ENCODE assay signal across 1 cellular context in the genomic region with DNA sequence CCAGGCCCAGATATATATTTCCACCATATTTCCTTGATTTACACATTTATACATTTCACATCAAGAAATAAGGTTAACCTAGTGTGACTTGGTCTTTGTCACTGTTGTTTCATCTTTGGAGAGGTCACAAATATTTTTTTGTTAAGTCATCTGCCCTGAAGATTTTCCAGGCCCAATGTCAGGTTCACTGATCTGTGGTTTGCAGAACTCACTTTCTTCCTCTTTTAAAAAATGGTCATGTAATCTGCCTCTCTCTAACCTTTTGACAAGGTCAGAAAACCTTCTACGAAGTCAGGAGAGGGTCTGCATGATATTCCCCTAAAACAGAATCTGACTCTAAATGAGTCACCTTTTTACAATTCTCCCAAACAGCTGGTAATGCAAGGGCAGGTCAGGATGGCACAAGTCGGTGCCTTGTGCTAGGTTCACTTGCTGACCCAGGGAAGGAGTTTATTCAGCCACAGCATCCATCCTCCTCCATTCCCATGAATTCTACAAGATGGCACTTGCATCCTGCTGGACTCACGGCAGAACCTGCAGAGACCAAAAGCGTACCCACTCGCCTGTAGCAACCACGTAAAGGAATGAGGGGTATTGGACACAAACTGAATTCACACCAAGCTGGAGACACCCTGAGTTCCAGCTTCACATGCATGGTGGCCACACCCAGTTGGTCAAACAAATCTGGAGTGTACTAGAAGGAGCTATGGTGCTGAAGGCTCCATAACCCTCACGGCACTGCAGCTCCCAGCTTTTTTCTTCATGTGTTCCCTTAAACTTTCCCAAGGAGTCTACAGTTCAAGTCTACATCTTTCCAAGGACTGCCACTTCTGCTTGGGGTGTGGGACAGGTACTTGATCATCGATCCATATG.
TF ChIP-seq lines count a peak whose summit lies in the region.

No MANE protein-coding gene starts in this region.

TF ChIP-seq in K562, 482 proteins besides CTCF, POLR2A, EP300 and RAD21 (continued from another document and continues in another):
- TF ChIP-seq, protein P1, sequence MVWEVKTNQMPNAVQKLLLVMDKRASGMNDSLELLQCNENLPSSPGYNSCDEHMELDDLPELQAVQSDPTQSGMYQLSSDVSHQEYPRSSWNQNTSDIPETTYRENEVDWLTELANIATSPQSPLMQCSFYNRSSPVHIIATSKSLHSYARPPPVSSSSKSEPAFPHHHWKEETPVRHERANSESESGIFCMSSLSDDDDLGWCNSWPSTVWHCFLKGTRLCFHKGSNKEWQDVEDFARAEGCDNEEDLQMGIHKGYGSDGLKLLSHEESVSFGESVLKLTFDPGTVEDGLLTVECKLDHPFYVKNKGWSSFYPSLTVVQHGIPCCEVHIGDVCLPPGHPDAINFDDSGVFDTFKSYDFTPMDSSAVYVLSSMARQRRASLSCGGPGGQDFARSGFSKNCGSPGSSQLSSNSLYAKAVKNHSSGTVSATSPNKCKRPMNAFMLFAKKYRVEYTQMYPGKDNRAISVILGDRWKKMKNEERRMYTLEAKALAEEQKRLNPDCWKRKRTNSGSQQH (CRISPR knock-in tag; IDR thresholded peaks at IDR 0.05), result no peak
- TF ChIP-seq, protein P2, sequence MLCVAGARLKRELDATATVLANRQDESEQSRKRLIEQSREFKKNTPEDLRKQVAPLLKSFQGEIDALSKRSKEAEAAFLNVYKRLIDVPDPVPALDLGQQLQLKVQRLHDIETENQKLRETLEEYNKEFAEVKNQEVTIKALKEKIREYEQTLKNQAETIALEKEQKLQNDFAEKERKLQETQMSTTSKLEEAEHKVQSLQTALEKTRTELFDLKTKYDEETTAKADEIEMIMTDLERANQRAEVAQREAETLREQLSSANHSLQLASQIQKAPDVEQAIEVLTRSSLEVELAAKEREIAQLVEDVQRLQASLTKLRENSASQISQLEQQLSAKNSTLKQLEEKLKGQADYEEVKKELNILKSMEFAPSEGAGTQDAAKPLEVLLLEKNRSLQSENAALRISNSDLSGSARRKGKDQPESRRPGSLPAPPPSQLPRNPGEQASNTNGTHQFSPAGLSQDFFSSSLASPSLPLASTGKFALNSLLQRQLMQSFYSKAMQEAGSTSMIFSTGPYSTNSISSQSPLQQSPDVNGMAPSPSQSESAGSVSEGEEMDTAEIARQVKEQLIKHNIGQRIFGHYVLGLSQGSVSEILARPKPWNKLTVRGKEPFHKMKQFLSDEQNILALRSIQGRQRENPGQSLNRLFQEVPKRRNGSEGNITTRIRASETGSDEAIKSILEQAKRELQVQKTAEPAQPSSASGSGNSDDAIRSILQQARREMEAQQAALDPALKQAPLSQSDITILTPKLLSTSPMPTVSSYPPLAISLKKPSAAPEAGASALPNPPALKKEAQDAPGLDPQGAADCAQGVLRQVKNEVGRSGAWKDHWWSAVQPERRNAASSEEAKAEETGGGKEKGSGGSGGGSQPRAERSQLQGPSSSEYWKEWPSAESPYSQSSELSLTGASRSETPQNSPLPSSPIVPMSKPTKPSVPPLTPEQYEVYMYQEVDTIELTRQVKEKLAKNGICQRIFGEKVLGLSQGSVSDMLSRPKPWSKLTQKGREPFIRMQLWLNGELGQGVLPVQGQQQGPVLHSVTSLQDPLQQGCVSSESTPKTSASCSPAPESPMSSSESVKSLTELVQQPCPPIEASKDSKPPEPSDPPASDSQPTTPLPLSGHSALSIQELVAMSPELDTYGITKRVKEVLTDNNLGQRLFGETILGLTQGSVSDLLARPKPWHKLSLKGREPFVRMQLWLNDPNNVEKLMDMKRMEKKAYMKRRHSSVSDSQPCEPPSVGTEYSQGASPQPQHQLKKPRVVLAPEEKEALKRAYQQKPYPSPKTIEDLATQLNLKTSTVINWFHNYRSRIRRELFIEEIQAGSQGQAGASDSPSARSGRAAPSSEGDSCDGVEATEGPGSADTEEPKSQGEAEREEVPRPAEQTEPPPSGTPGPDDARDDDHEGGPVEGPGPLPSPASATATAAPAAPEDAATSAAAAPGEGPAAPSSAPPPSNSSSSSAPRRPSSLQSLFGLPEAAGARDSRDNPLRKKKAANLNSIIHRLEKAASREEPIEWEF (CRISPR knock-in tag; IDR thresholded peaks at IDR 0.05), result no peak
- no peak for TF ChIP-seq SREBF2 (CRISPR knock-in tag; IDR thresholded peaks at IDR 0.05)
- TF ChIP-seq ADNP (tag; IDR thresholded peaks at IDR 0.05), result 0 out of 2 replicates have a peak, but pooled peaks have one; percentile 23
- peak; percentile 84 for TF ChIP-seq MAFF (IDR thresholded peaks at IDR 0.05; ENCODE audit: low read length)
- TF ChIP-seq RBM34 (IDR thresholded peaks at IDR 0.05; ENCODE audit: borderline replicate concordance, insufficient read depth, low read length), result no peak
- TF ChIP-seq MEF2D (tag; conservative IDR thresholded peaks at IDR 0.05; ENCODE audit: low read depth), result no peak
- no peak for TF ChIP-seq CBX1 (IDR thresholded peaks at IDR 0.05; ENCODE audit: low read depth)
- peak; percentile 35 to 60; a peak in 2 of 4 replicates for TF ChIP-seq KDM1A (IDR thresholded peaks at IDR 0.05)
- 0 out of 2 replicates have a peak, but pooled peaks have one; percentile 22 for TF ChIP-seq RREB1 (CRISPR knock-in tag; IDR thresholded peaks at IDR 0.05)
- peak; percentile 64 for TF ChIP-seq FOSL1 (tag; conservative IDR thresholded peaks at IDR 0.05)
- TF ChIP-seq TAF15 (IDR thresholded peaks at IDR 0.05; ENCODE audit: low read depth, low read length), result no peak
- peak; percentile 18 for TF ChIP-seq CCNT2 (IDR thresholded peaks at IDR 0.05; ENCODE audit: borderline replicate concordance, extremely low read depth, insufficient read length, low read depth, low read length)
- TF ChIP-seq E2F5 (CRISPR knock-in tag; IDR thresholded peaks at IDR 0.05), result 0 out of 2 replicates have a peak, but pooled peaks have one; percentile 55
- TF ChIP-seq CEBPB (tag; IDR thresholded peaks at IDR 0.05), result no peak
- no peak for TF ChIP-seq ZNF707 (CRISPR knock-in tag; conservative IDR thresholded peaks at IDR 0.05)
- TF ChIP-seq MAFG (tag; conservative IDR thresholded peaks at IDR 0.05), result peak; percentile 92
- TF ChIP-seq PHF20 (IDR thresholded peaks at IDR 0.05; ENCODE audit: partially characterized antibody), result no peak
- TF ChIP-seq SMARCE1 (IDR thresholded peaks at IDR 0.05), result peak; percentile 69; the same call in 1 of the 2 replicates
- TF ChIP-seq, protein P3, sequence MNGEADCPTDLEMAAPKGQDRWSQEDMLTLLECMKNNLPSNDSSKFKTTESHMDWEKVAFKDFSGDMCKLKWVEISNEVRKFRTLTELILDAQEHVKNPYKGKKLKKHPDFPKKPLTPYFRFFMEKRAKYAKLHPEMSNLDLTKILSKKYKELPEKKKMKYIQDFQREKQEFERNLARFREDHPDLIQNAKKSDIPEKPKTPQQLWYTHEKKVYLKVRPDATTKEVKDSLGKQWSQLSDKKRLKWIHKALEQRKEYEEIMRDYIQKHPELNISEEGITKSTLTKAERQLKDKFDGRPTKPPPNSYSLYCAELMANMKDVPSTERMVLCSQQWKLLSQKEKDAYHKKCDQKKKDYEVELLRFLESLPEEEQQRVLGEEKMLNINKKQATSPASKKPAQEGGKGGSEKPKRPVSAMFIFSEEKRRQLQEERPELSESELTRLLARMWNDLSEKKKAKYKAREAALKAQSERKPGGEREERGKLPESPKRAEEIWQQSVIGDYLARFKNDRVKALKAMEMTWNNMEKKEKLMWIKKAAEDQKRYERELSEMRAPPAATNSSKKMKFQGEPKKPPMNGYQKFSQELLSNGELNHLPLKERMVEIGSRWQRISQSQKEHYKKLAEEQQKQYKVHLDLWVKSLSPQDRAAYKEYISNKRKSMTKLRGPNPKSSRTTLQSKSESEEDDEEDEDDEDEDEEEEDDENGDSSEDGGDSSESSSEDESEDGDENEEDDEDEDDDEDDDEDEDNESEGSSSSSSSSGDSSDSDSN (IDR thresholded peaks at IDR 0.05; ENCODE audit: borderline replicate concordance in 1 of 2, low read depth in 2 of 2, low read length in 2 of 2), result 0 out of 4 replicates have a peak, but pooled peaks have one; percentile 64 to 65
- TF ChIP-seq ZNF436 (CRISPR knock-in tag; IDR thresholded peaks at IDR 0.05), result no peak
- TF ChIP-seq ESRRA (IDR thresholded peaks at IDR 0.05; ENCODE audit: borderline replicate concordance, low read depth), result peak; percentile 95
- TF ChIP-seq E2F3 (CRISPR knock-in tag; IDR thresholded peaks at IDR 0.05), result no peak
- TF ChIP-seq HDAC2 (IDR thresholded peaks at IDR 0.05), result peak; percentile 62; the same call in 1 of the 2 replicates
- TF ChIP-seq, protein P4, sequence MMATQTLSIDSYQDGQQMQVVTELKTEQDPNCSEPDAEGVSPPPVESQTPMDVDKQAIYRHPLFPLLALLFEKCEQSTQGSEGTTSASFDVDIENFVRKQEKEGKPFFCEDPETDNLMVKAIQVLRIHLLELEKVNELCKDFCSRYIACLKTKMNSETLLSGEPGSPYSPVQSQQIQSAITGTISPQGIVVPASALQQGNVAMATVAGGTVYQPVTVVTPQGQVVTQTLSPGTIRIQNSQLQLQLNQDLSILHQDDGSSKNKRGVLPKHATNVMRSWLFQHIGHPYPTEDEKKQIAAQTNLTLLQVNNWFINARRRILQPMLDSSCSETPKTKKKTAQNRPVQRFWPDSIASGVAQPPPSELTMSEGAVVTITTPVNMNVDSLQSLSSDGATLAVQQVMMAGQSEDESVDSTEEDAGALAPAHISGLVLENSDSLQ (IDR thresholded peaks at IDR 0.05), result peak; percentile 49; the same call in 1 of the 2 replicates
- TF ChIP-seq ZNF696 (CRISPR knock-in tag; conservative IDR thresholded peaks at IDR 0.05), result no peak
- 0 out of 4 replicates have a peak, but pooled peaks of 1 of the 2 experiments have one; percentile 28 for TF ChIP-seq MAZ (CRISPR knock-in tag; conservative IDR thresholded peaks at IDR 0.05 in 1 of 2, IDR thresholded peaks at IDR 0.05 in 1 of 2)
- peak; percentile 60; the same call in 1 of the 2 replicates for TF ChIP-seq ZNF644 (tag; IDR thresholded peaks at IDR 0.05; ENCODE audit: low read depth)
- TF ChIP-seq SMARCA5 (IDR thresholded peaks at IDR 0.05), result peak; percentile 16; the same call in 1 of the 2 replicates
- TF ChIP-seq ZNF146 (CRISPR knock-in tag; IDR thresholded peaks at IDR 0.05; ENCODE audit: unreplicated experiment), result no peak
- peak; percentile 48; the same call in 1 of the 2 replicates for TF ChIP-seq JUND (IDR thresholded peaks at IDR 0.05; ENCODE audit: borderline replicate concordance, low read depth, low read length)
- TF ChIP-seq JUND (tag; IDR thresholded peaks at IDR 0.05; ENCODE audit: borderline replicate concordance, low read depth, low read length), result peak; percentile 25; the same call in 2 of the 3 replicates
- no peak for TF ChIP-seq TOE1 (IDR thresholded peaks at IDR 0.05; ENCODE audit: borderline replicate concordance)
- peak; percentile 80; the same call in 1 of the 2 replicates for TF ChIP-seq TOE1 (CRISPR knock-in tag; IDR thresholded peaks at IDR 0.05; ENCODE audit: borderline replicate concordance, low read depth)
- no peak for TF ChIP-seq CGGBP1 (CRISPR knock-in tag; IDR thresholded peaks at IDR 0.05)
- TF ChIP-seq FOXJ3 (CRISPR knock-in tag; IDR thresholded peaks at IDR 0.05), result no peak
- peak; percentile 77 for TF ChIP-seq SP1 (CRISPR knock-in tag; IDR thresholded peaks at IDR 0.05)
